In the genomic region with DNA sequence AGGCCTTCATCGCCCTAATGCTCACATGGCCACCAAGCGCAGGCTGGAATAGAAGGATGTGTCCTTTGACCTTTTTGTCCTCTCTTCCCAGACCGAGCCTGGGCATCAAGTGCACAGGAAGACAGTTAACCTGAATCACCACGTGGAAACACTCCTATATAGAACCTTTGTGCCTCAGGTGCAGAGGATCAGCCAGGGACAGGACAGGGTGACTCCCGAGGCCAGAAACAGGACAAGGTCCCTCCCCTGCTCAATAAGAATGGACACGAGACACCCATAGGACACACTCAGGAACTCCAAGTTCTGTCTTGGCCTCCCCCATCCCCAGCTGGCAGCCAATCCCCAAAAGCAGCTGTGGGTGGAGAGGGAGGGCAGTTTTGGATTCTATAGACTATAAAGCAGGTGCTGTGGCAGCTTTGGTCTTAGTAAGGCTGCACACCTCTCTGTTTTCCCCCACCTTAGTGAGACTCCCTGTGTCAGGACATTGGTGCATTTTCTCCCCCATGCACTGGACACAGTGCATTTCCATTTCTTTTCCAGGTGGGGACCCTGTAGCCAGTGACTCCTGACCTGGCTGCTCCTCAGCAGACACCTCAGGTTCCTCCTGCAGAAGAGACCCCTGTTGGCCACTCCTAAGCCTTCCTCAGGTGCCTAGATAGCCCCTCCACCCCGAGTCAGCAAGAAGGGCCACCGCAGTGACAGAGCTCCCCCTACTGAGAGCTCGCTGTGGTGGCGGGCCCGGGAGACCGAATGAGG, we compare ENCODE assay signal across 8 cellular contexts. TPM values are rescaled to one million over a fixed set of nuclear protein-coding genes. Genes with fewer than 3 reads are reported as not detected.
DNase-seq lines count a peak whose midpoint lies in the region; ATAC-seq and TF ChIP-seq lines count a peak whose summit lies in the region.

No MANE protein-coding gene starts in this region.

- H3K9me3 ChIP-seq in heart right ventricle = no peaks in the 10 kb centered on the region

- DNase-seq in DMS153 (lab: John Stamatoyannopoulos, UW) = peak; percentile 68
- peak; percentile 61 for DNase-seq in GM20000 (ENCODE audit: low spot score)
- peak; percentile 20 for DNase-seq in NOMO-1 treated with DMSO at 0.1 percent for 48 hours (lab: John Stamatoyannopoulos, UW; ENCODE audit: unreplicated experiment)
- peak; percentile 19 for DNase-seq in activated gamma-delta T cell treated with anti-CD3 and anti-CD28 coated beads, Interleukin-2, amount 50 U/mL, for 16 hours (ENCODE audit: low read depth)
- peak in 1 of 2 donors; percentile 45 for DNase-seq in heart right ventricle
- peak; percentile 31 to 52 for DNase-seq in stimulated activated CD4-positive, alpha-beta T cell treated with anti-CD3 and anti-CD28 coated beads, Interleukin-12 subunit alpha, Interleukin-12 subunit beta, amount 100 ng/mL, for 24 hours (ENCODE audit: low read depth in 2 of 2)
- DNase-seq in 8988T = no peak

- TF ChIP-seq CTCF in GM20000 (IDR thresholded peaks at IDR 0.05; ENCODE audit: extremely low read depth, missing control alignments) (peak; percentile 73), heart right ventricle (IDR thresholded peaks at IDR 0.05) (peak; percentile 30 to 75 (median 70))

- H3K4me1 ChIP-seq in heart right ventricle = peaks cover 0 to 21% (median 8%) of the 10 kb centered on the region in 9 donors

- H3K4me3 ChIP-seq in heart right ventricle = no peak overlapping the region

- peaks cover 0 to 18% (median 0%) of the 10 kb centered on the region in 7 donors for H3K27me3 ChIP-seq in heart right ventricle

- intact Hi-C loops in heart right ventricle (cut with DNase I) = loop anchor here in 9 of 10 donors (1.0 to 5.0 kb wide), 5 partner anchors 120 to 140 kb away; a partner anchor contains a TSS

- ATAC-seq in HG03521 (IDR thresholded peaks at IDR 0.05; ENCODE audit: unreplicated experiment) = peak; percentile 66
- ATAC-seq in heart right ventricle = peak in 7 of 8 donors; percentile 61 to 79 (median 71)

- H3K36me3 ChIP-seq in heart right ventricle = no peaks in the 10 kb centered on the region

- 50 to 54% methylated on average over 12 of the region's 12 CpGs for WGBS in heart right ventricle, 2 donors

- no peak overlapping the region for H3K27ac ChIP-seq in heart right ventricle

RNA-seq across cellular contexts. Expression of a gene that starts 43.6 kb away (rescaled TPM):
- 1 to 10 TPM in 2 of 10 donors, under 1 TPM in 5, not detected in 3; 0.07 to 1.8 (median 0.11) TPM for total RNA-seq in heart right ventricle
- under 1 TPM; 0.15 to 0.30 TPM for polyA plus RNA-seq in heart right ventricle
